7 cellular contexts compared by ENCODE assay signal in the genomic region with DNA sequence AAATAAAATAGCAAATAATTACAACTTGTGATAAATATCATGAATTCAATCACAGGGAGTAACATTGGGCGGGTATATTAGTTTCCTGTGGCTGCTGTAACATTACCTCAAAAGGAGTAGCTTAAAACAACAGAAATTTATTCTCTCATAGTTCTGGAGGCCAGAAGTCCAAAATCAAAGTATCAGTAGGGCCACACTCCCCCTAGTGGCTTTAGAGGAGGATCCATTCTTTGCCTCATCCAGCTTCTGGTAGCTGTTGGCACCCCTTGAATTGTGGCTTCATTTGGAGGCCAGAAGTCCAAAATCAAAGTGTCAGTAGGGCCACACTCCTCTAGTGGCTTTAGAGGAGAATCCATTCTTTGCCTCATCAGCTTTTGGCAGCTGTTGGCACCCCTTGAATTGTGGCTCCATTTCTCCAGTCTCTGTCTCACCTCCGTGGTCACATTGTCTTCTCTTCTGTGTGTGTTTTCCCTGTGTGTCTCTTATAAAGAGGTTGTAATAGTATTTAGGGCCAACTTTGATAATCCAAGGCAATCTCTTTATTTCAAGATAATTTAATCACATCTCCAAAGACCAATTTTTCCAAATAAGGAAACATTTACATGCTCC. TPM values are rescaled to one million over a fixed set of nuclear protein-coding genes. Genes with fewer than 3 reads are reported as not detected.
DNase-seq lines count a peak whose midpoint lies in the region; ATAC-seq and TF ChIP-seq lines count a peak whose summit lies in the region.

No MANE protein-coding gene starts in this region.

- POLR2A ChIA-PET in HCT116 (lab: Charles Lee): no interaction called here

- no TSS peak for BruUV-seq in HCT116 (replicated peaks; lab: Mats Ljungman, UMichigan)

- no peak overlapping the region for H3K9ac ChIP-seq in DND-41 (ENCODE audit: low read depth, low read length)
- no peak overlapping the region for H3K9ac ChIP-seq in HCT116 (ENCODE audit: low read length)

- no peak for ATAC-seq in DND-41 (ENCODE audit: insufficient read depth, low read depth)
- peak; percentile 39; the same call in 1 of the 2 replicates for ATAC-seq in HCT116
- ATAC-seq in HG03442 (IDR thresholded peaks at IDR 0.05; ENCODE audit: unreplicated experiment): no peak
- no peak for ATAC-seq in GM18861 (IDR thresholded peaks at IDR 0.05; ENCODE audit: unreplicated experiment)

- no peak for TF ChIP-seq POLR2A in HCT116 (IDR thresholded peaks at IDR 0.05; ENCODE audit: borderline replicate concordance, extremely low read depth, insufficient read depth, insufficient read length)

- no peak overlapping the region for H3K27ac ChIP-seq in DND-41 (ENCODE audit: low read length)
- no peak overlapping the region for H3K27ac ChIP-seq in HCT116 (ENCODE audit: low read depth, low read length)
- no peak overlapping the region for H3K27ac ChIP-seq in VCaP

- DNase-seq in DND-41 (no peak), HCT116 (ENCODE audit: low read depth, low spot score) (peak; percentile 27), kidney tubule cell (ENCODE audit: low spot score) (peak; percentile 63), medulla oblongata (ENCODE audit: extremely low spot score) (no peak)

- H3K79me2 ChIP-seq in DND-41 (ENCODE audit: insufficient read depth, low read length): no peaks in the 10 kb centered on the region
- no peaks in the 10 kb centered on the region for H3K79me2 ChIP-seq in HCT116 (ENCODE audit: insufficient read depth, low read length)

- H3K36me3 ChIP-seq in DND-41 (ENCODE audit: insufficient read depth, low read length) (no peaks in the 10 kb centered on the region), HCT116 (ENCODE audit: control insufficient read depth in 1 of 2, insufficient read depth in 2 of 2, low read length in 2 of 2) (no peaks in the 10 kb centered on the region)

- TF ChIP-seq CTCF in DND-41 (IDR thresholded peaks at IDR 0.05; ENCODE audit: borderline replicate concordance, extremely low read depth, low read length, poor library complexity, severe bottlenecking) (peak; percentile 49), HCT116 (IDR thresholded peaks at IDR 0.05 in 2 of 3, conservative IDR thresholded peaks at IDR 0.05 in 1 of 3; ENCODE audit: borderline replicate concordance in 1 of 3, insufficient read depth in 1 of 3, low read depth in 2 of 3, low read length in 2 of 3) (peak; percentile 62 to 78 (median 75); a peak in 5 of 6 replicates), VCaP (conservative IDR thresholded peaks at IDR 0.05) (peak; percentile 85)

- peak; percentile 73 for TF ChIP-seq RAD21 in HCT116 (IDR thresholded peaks at IDR 0.05; ENCODE audit: low read depth)

- RAD21 ChIA-PET in HCT116 (lab: Charles Lee; ENCODE audit: low non-redundant PET in 1 of 2, low total read pairs in 2 of 2, uncharacterized antibody in 2 of 2, unreplicated experiment in 2 of 2): no interaction called here

- H4K20me1 ChIP-seq in DND-41 (ENCODE audit: insufficient read depth, low read length) (no peaks in the 10 kb centered on the region), HCT116 (ENCODE audit: insufficient read depth) (no peaks in the 10 kb centered on the region)

- no peaks in the 10 kb centered on the region for H3K4me1 ChIP-seq in DND-41 (ENCODE audit: insufficient read depth, low read length)
- H3K4me1 ChIP-seq in HCT116 (ENCODE audit: control insufficient read depth in 1 of 2, insufficient read depth in 2 of 2, low read length in 2 of 2): peaks cover 8 to 18% of the 10 kb centered on the region in 2 experiments; a peak in 3 of 4 replicates

- H3K27me3 ChIP-seq in DND-41 (ENCODE audit: insufficient read depth, low read length, poor library complexity) (no peaks in the 10 kb centered on the region), HCT116 (ENCODE audit: insufficient read depth, low read length) (0 out of 2 replicates have a peak, but pooled peaks cover 3% of the 10 kb centered on the region)

- H3K9me2 ChIP-seq in HCT116 (ENCODE audit: insufficient read depth): no peaks in the 10 kb centered on the region

- CTCF ChIA-PET in HCT116 (lab: Charles Lee): interaction anchor here (0.7 to 2.6 kb wide), 12 partner anchors 10 to 412 kb away, joined by 3 to 13 read pairs (median 4); no protein-coding TSS in a partner anchor

- intact Hi-C loops in HCT116 (cut with micrococcal nuclease): loop anchor here (1.0 to 5.0 kb wide), 3 partner anchors 59 to 411 kb away; no protein-coding TSS in a partner anchor

- H3K4me2 ChIP-seq in DND-41 (ENCODE audit: insufficient read depth, low read length) (no peak overlapping the region), HCT116 (ENCODE audit: low read length) (no peak overlapping the region)

- H2AFZ ChIP-seq in DND-41 (ENCODE audit: low read depth, low read length): no peak overlapping the region
- H2AFZ ChIP-seq in HCT116 (ENCODE audit: low read depth, low read length, poor library complexity, severe bottlenecking): no peak overlapping the region

- H3K9me3 ChIP-seq in DND-41 (ENCODE audit: insufficient read depth, low read length, severe bottlenecking) (no peaks in the 10 kb centered on the region), HCT116 (ENCODE audit: control insufficient read depth in 1 of 2, insufficient read depth in 1 of 2, low read depth in 1 of 2, low read length in 2 of 2) (no peaks in the 10 kb centered on the region)

- H3K4me3 ChIP-seq in DND-41 (ENCODE audit: low read depth in 1 of 2, low read length in 2 of 2) (no peak overlapping the region), HCT116 (replicated peaks in 1 of 2; ENCODE audit: low read depth in 1 of 2, low read length in 2 of 2) (no peak overlapping the region)

TF ChIP-seq in HCT116, 20 proteins besides CTCF, POLR2A, EP300 and RAD21:
- TF ChIP-seq EZH2 (IDR thresholded peaks at IDR 0.05) (no peak), ZFX (IDR thresholded peaks at IDR 0.05) (no peak), TCF7L2 (IDR thresholded peaks at IDR 0.05; ENCODE audit: borderline replicate concordance, extremely low read depth, insufficient read depth, insufficient read length) (no peak), SP1 (IDR thresholded peaks at IDR 0.05; ENCODE audit: low read depth) (no peak), SIN3A (IDR thresholded peaks at IDR 0.05; ENCODE audit: low read depth) (no peak), ZNF274 (IDR thresholded peaks at IDR 0.05; ENCODE audit: low read depth, low read length) (no peak)

RNA-seq across cellular contexts. Expression of gene CFAP20DC, which starts 3.1 kb away (rescaled TPM):
- total RNA-seq in HCT116 (2021; ENCODE audit: unreplicated experiment): 2.9 TPM
- 2.7 and 3.1 TPM in 2 replicates for polyA plus RNA-seq in HCT116 (2012)

Comparison
In these comparisons a context has a peak if more than half of its experiments do, and no peak if none do; other contexts are left out.
1. DNase-seq: peak in HCT116 (single experiment) and kidney tubule cell (single experiment); none in DND-41 (single experiment) and medulla oblongata (single experiment).
2. Peak in every context shown above with its lines, with median percentiles within 50 percentile points of each other: CTCF ChIP-seq.